ENCODE assay signal across 27 cellular contexts in genomic region chr4:22462693-22463092, GRCh38. TPM values are rescaled to one million over a fixed set of nuclear protein-coding genes. Genes with fewer than 3 reads are reported as not detected.
A peak's percentile ranks its signal among the peaks of the same experiment; 100 is the strongest.
DNase-seq lines count a peak whose midpoint lies in the region; ATAC-seq, FAIRE-seq and TF ChIP-seq lines count a peak whose summit lies in the region.
"Had no signal": no experiment of that assay in that cellular context is flagged by ENCODE, and none has a peak within 500 bp of the region (broad histone marks: within the 10 kb centered on the region; RNA-seq: fewer than 3 reads in every experiment).

No MANE protein-coding gene starts in this region.

- H4K91ac ChIP-seq in H1 (replicated peaks; ENCODE audit: insufficient read length, low read length), result no peak overlapping the region

- FAIRE-seq in H1 (lab: Jason Lieb, UNC), result no peak
- FAIRE-seq: frontal cortex, K562, TTC549 had no signal

- no peak overlapping the region for H2BK12ac ChIP-seq in H1 (ENCODE audit: low read depth, low read length)

- no peak for ATAC-seq in HG02763 (IDR thresholded peaks at IDR 0.05; ENCODE audit: unreplicated experiment)
- ATAC-seq in HG02610 (IDR thresholded peaks at IDR 0.05; ENCODE audit: unreplicated experiment), result no peak
- no peak for ATAC-seq in HG03571 (IDR thresholded peaks at IDR 0.05; ENCODE audit: unreplicated experiment)
- ATAC-seq: activated T-helper 17 cell treated with anti-CD3 and anti-CD28 coated beads, Interleukin-2, amount 50 U/mL, for 72 hours; CD8-positive, alpha-beta T cell; K562 had no signal

- no peak overlapping the region for H3K4me2 ChIP-seq in H1 (ENCODE audit: insufficient read depth in 1 of 2, low read depth in 2 of 2, low read length in 2 of 2)
- H3K4me2 ChIP-seq: hepatocyte had no signal

- no peak overlapping the region for H2AFZ ChIP-seq in H1 (ENCODE audit: low read length)
- H2AFZ ChIP-seq: hepatocyte had no signal

- TF ChIP-seq POLR2A in NB4 (IDR thresholded peaks at IDR 0.05; ENCODE audit: extremely low read depth, insufficient read length), result no peak
- TF ChIP-seq POLR2A in H1 (IDR thresholded peaks at IDR 0.05; ENCODE audit: control extremely low read depth in 1 of 2, low read depth in 2 of 2, low read length in 2 of 2), result no peak

- no peaks in the 10 kb centered on the region; the same call in 1 of the 2 replicates for H3K23me2 ChIP-seq in H1 (ENCODE audit: low read depth, low read length)

- POLR2A ChIA-PET in H1 (lab: Charles Lee; ENCODE audit: partially characterized antibody), result no interaction called here

- H3K4me3 ChIP-seq in NB4 (ENCODE audit: low read depth, low read length) (no peak overlapping the region), H1 (ENCODE audit: extremely low read depth in 1 of 4, insufficient read depth in 2 of 4, low read depth in 3 of 4, low read length in 4 of 4) (no peak overlapping the region)
- H3K4me3 ChIP-seq: esophagus squamous epithelium, hepatocyte, K562, left ventricle myocardium inferior, MG63, thyroid gland had no signal

- H3K18ac ChIP-seq in H1 (ENCODE audit: extremely low read depth, low read length), result no peak overlapping the region

- no peak overlapping the region for H2BK5ac ChIP-seq in H1 (ENCODE audit: low read depth, low read length)

- H3K79me1 ChIP-seq in H1 (ENCODE audit: low read depth, low read length), result peaks cover 8% of the 10 kb centered on the region

- TF ChIP-seq EP300 in H1 (IDR thresholded peaks at IDR 0.05; ENCODE audit: borderline replicate concordance in 1 of 2, low read depth in 2 of 2, low read length in 2 of 2), result no peak

- peaks cover 0 to 11% of the 10 kb centered on the region in 2 experiments for H4K20me1 ChIP-seq in H1 (replicated peaks in 1 of 2; ENCODE audit: control insufficient read depth in 1 of 2, insufficient read depth in 2 of 2, low read length in 2 of 2)

- DNase-seq in stimulated activated CD4-positive, alpha-beta T cell treated with anti-CD3 and anti-CD28 coated beads, Interleukin-1b, Interleukin-23, amount 100 ng/mL, for 48 hours, result peak; percentile 4
- no peak for DNase-seq in stimulated activated CD4-positive, alpha-beta T cell treated with anti-CD3 and anti-CD28 coated beads, Interleukin-4, amount 100 ng/mL, for 24 hours
- peak; percentile 11 for DNase-seq in NB4 (ENCODE audit: low read depth)
- no peak for DNase-seq in H1 (ENCODE audit: low read depth in 1 of 2, low spot score in 2 of 2)
- DNase-seq in NCI-H2171 treated with DMSO at 0.1 percent for 48 hours (lab: John Stamatoyannopoulos, UW), result no peak
- DNase-seq: activated CD4-positive, CD25-positive, alpha-beta regulatory T cell treated with anti-CD3 and anti-CD28 coated beads, Interleukin-2, amount 50 U/mL, for 72 hours; activated naive CD8-positive, alpha-beta T cell treated with anti-CD3 and anti-CD28 coated beads, Interleukin-2, amount 10 ng/mL, durations not matched to agents 7 days and 5 days; CD8-positive, alpha-beta T cell; central memory CD4-positive, alpha-beta T cell; esophagus squamous epithelium; GOT3; left ventricle myocardium inferior; MG63; NCI-H1417 treated with DMSO at 0.1 percent for 48 hours; NCI-H2081 treated with DMSO at 0.1 percent for 48 hours; NCI-H748 treated with DMSO at 0.1 percent for 48 hours; nucleus accumbens; thyroid gland had no signal

- H3K27ac ChIP-seq in H1 (ENCODE audit: low read depth, low read length), result no peak overlapping the region
- H3K27ac ChIP-seq: esophagus squamous epithelium, hepatocyte, left ventricle myocardium inferior, thyroid gland had no signal

- no peak overlapping the region for H2AK5ac ChIP-seq in H1 (ENCODE audit: low read depth, low read length)

- H4K5ac ChIP-seq in H1 (ENCODE audit: insufficient read length, low read depth, low read length), result no peak overlapping the region

- peaks cover 0 to 14% (median 4%) of the 10 kb centered on the region in 4 experiments; a peak in 3 of 7 replicates for H3K4me1 ChIP-seq in H1 (replicated peaks in 1 of 4; ENCODE audit: control insufficient read depth in 3 of 4, insufficient read depth in 4 of 4, low read length in 3 of 4)
- H3K4me1 ChIP-seq: esophagus squamous epithelium had no signal

- H3K79me2 ChIP-seq in H1 (ENCODE audit: control insufficient read depth in 1 of 2, insufficient read depth in 2 of 2, low read length in 2 of 2), result peaks cover 0 to 39% of the 10 kb centered on the region in 2 experiments; a peak in 3 of 4 replicates

- H3K9ac ChIP-seq in H1 (replicated peaks in 1 of 4; ENCODE audit: extremely low read depth in 1 of 4, low read depth in 3 of 4, low read length in 3 of 4), result no peak overlapping the region

- H4K8ac ChIP-seq in H1 (ENCODE audit: extremely low read depth, insufficient read depth, low read length), result no peak overlapping the region

- TF ChIP-seq CTCF in NB4 (IDR thresholded peaks at IDR 0.05; ENCODE audit: low read depth, low read length), result no peak
- TF ChIP-seq CTCF in H1 (IDR thresholded peaks at IDR 0.05; ENCODE audit: control extremely low read depth in 1 of 3, insufficient read depth in 1 of 3, low read depth in 1 of 3, low read length in 3 of 3), result peak; percentile 3 to 29 (median 4); a peak in 2 of 4 replicates

- no peaks in the 10 kb centered on the region for H3K9me3 ChIP-seq in H1 (ENCODE audit: insufficient read depth in 2 of 2, low read depth in 1 of 2, low read length in 1 of 2)
- H3K9me3 ChIP-seq: esophagus squamous epithelium, left ventricle myocardium inferior, MG63, thyroid gland had no signal

- no peaks in the 10 kb centered on the region for H3K27me3 ChIP-seq in H1 (replicated peaks in 1 of 4; ENCODE audit: control insufficient read depth in 3 of 4, extremely low read depth in 1 of 4, insufficient read depth in 3 of 4, low read length in 3 of 4)
- H3K27me3 ChIP-seq: esophagus squamous epithelium, hepatocyte, MG63, thyroid gland had no signal

- no peak overlapping the region for H2BK15ac ChIP-seq in H1 (ENCODE audit: low read length)

- H3K14ac ChIP-seq in H1 (ENCODE audit: insufficient read length), result no peak overlapping the region

- no peak overlapping the region for H3K23ac ChIP-seq in H1 (ENCODE audit: insufficient read length)

- CTCF ChIA-PET in H1 (lab: Charles Lee; ENCODE audit: partially characterized antibody), result interaction anchor here (0.6 to 2.0 kb wide), 18 partner anchors 10 to 730 kb away, joined by 3 to 8 read pairs (median 4); no protein-coding TSS in a partner anchor

- H3K36me3 ChIP-seq in H1 (ENCODE audit: control insufficient read depth in 2 of 4, insufficient read depth in 4 of 4, low read length in 3 of 4), result peaks cover 0 to 3% (median 0%) of the 10 kb centered on the region in 4 experiments; a peak in 2 of 8 replicates
- H3K36me3 ChIP-seq: esophagus squamous epithelium, left ventricle myocardium inferior, MG63, thyroid gland had no signal

- H2BK20ac ChIP-seq in H1 (ENCODE audit: low read length), result no peak overlapping the region

- no peak overlapping the region for H2BK120ac ChIP-seq in H1 (replicated peaks; ENCODE audit: low read depth, low read length)

- no peak overlapping the region for H3K4ac ChIP-seq in H1 (replicated peaks; ENCODE audit: insufficient read length, low read depth, low read length)

- 80% methylated on average over 3 of the region's 3 CpGs; no CpG with 5 or more reads in 1 of the 2 experiments for WGBS in H1 (ENCODE audit: extremely low coverage in 1 of 2, insufficient coverage in 1 of 2, insufficient read length in 1 of 2, insufficient replicate concordance in 2 of 2, low coverage in 1 of 2, low lambda C conversion rate in 2 of 2, missing lambda C conversion rate in 1 of 2), 2 experiments

- H3K56ac ChIP-seq in H1 (replicated peaks; ENCODE audit: insufficient read length, low read depth, low read length), result no peak overlapping the region

- peak; percentile 22 to 30; a peak in 2 of 4 replicates for TF ChIP-seq RAD21 in H1 (IDR thresholded peaks at IDR 0.05 in 1 of 2, conservative IDR thresholded peaks at IDR 0.05 in 1 of 2; ENCODE audit: low read depth in 2 of 2, low read length in 2 of 2)

TF ChIP-seq in H1, 55 proteins besides CTCF, POLR2A, EP300 and RAD21:
- TF ChIP-seq GABPA (IDR thresholded peaks at IDR 0.05; ENCODE audit: borderline replicate concordance, insufficient read depth, low read length) (no peak), HDAC6 (IDR thresholded peaks at IDR 0.05; ENCODE audit: low read depth, low read length) (no peak), CBX5 (IDR thresholded peaks at IDR 0.05; ENCODE audit: low read depth, low read length) (no peak), ASH2L (IDR thresholded peaks at IDR 0.05; ENCODE audit: low read length) (no peak), SRF (IDR thresholded peaks at IDR 0.05; ENCODE audit: low read depth, low read length) (no peak), CHD1 (IDR thresholded peaks at IDR 0.05; ENCODE audit: low read depth, low read length) (no peak), FOSL1 (IDR thresholded peaks at IDR 0.05; ENCODE audit: insufficient read depth, low read depth, low read length) (no peak), TAF1 (IDR thresholded peaks at IDR 0.05; ENCODE audit: low read depth, low read length) (no peak), BRCA1 (IDR thresholded peaks at IDR 0.05; ENCODE audit: low read depth, low read length) (no peak), HDAC2 (IDR thresholded peaks at IDR 0.05; ENCODE audit: borderline replicate concordance in 1 of 2, low read depth in 2 of 2, low read length in 2 of 2) (no peak), CREB1 (IDR thresholded peaks at IDR 0.05) (no peak), NANOG (IDR thresholded peaks at IDR 0.05; ENCODE audit: insufficient read depth, low read depth, low read length, poor library complexity, severe bottlenecking) (no peak), POU5F1 (IDR thresholded peaks at IDR 0.05; ENCODE audit: low read depth, low read length) (no peak)

RNA-seq across cellular contexts. Expression of gene ADGRA3, which starts 53.2 kb away (rescaled TPM):
- total RNA-seq in H1 (2021; fragmentation: NEBNext Ultra II Directional; extraction: Animal tissue kit (Norgen Biotek cat#: 25700)), result 58.2 and 63.0 TPM in 2 replicates
- polyA plus RNA-seq in H1 (2011; rRNA removed), result 24.1 and 31.5 TPM in 2 replicates
- polyA plus RNA-seq in H1 (2011; cell fraction: cytosol; rRNA removed), result 33.6 TPM
- polyA plus RNA-seq in H1 (2011; cell fraction: nucleus; rRNA removed), result 44.6 TPM
- polyA plus RNA-seq in H1 (2012, experiment 1 of 2), result 37.7 to 50.3 TPM (median 43.3 TPM) in 4 replicates
- 3.8 TPM for polyA plus RNA-seq in H1 (2012, experiment 2 of 2)
- polyA plus RNA-seq in H1 (2013, experiment 1 of 2), result 43.8 TPM
- 48.0 TPM for polyA plus RNA-seq in H1 (2013, experiment 2 of 2)
- 218 and 258 TPM in 2 replicates for polyA minus RNA-seq in H1 (2011; rRNA and poly(A)+ RNA removed)
- 45.2 TPM for polyA minus RNA-seq in H1 (2011; cell fraction: cytosol; rRNA and poly(A)+ RNA removed)
- polyA minus RNA-seq in H1 (2011; cell fraction: nucleus; rRNA and poly(A)+ RNA removed), result 194 TPM
- total RNA-seq: B cell had no signal

Comparison
In these comparisons a context has a peak if more than half of its experiments do, and no peak if none do; other contexts are left out.
1. DNase-seq: peak in stimulated activated CD4-positive, alpha-beta T cell treated with anti-CD3 and anti-CD28 coated beads, Interleukin-1b, Interleukin-23, amount 100 ng/mL, for 48 hours (single experiment) and NB4 (single experiment); none in stimulated activated CD4-positive, alpha-beta T cell treated with anti-CD3 and anti-CD28 coated beads, Interleukin-4, amount 100 ng/mL, for 24 hours (single experiment), H1 (0 of 2) and NCI-H2171 treated with DMSO at 0.1 percent for 48 hours (single experiment).